10 cellular contexts compared by ENCODE assay signal in genomic region chr4:145805490-145805889, GRCh38.
DNase-seq lines count a peak whose midpoint lies in the region; TF ChIP-seq lines count a peak whose summit lies in the region.
"Had no signal": no experiment of that assay in that cellular context is flagged by ENCODE, and none has a peak within 500 bp of the region (broad histone marks: within the 10 kb centered on the region; RNA-seq: fewer than 3 reads in every experiment).

No MANE protein-coding gene starts in this region.

- H3K27me3 Mint-ChIP-seq in chondrocyte (ENCODE audit: low read depth), result no peaks in the 10 kb centered on the region

- H3K4me3 Mint-ChIP-seq in chondrocyte (ENCODE audit: unreplicated experiment), result no peak overlapping the region

- H3K9me3 Mint-ChIP-seq in chondrocyte (ENCODE audit: low read depth), result peaks cover 7% of the 10 kb centered on the region

- no peak for TF ChIP-seq POLR2A in stomach (IDR thresholded peaks at IDR 0.05)

- no peak for TF ChIP-seq CTCF in AG10803 (conservative IDR thresholded peaks at IDR 0.05; ENCODE audit: low read length)
- no peak for TF ChIP-seq CTCF in chondrocyte (IDR thresholded peaks at IDR 0.05)
- no peak for TF ChIP-seq CTCF in stomach (IDR thresholded peaks at IDR 0.05)

- intact Hi-C loops in stomach (cut with DNase I; ENCODE audit: low total_unique reads), result no loop called here

- H3K4me1 Mint-ChIP-seq in chondrocyte (ENCODE audit: low read depth), result peaks cover 58% of the 10 kb centered on the region

- WGBS in HUES64, result 35% methylated on average over 5 of the region's 5 CpGs
- WGBS in stomach, 5 donors, result 66 to 86% (median 72%) methylated on average over 5 of the region's 5 CpGs

- H3K36me3 Mint-ChIP-seq in chondrocyte (ENCODE audit: low read depth), result peaks cover 5% of the 10 kb centered on the region

- no peak for TF ChIP-seq EP300 in stomach (IDR thresholded peaks at IDR 0.05)

- H3K27ac Mint-ChIP-seq in chondrocyte (ENCODE audit: unreplicated experiment), result peak overlapping the region; percentile 81

- H3K27me3 ChIP-seq in HUES64 (ENCODE audit: insufficient read depth, low read length), result no peaks in the 10 kb centered on the region
- H3K27me3 ChIP-seq in stomach, result no peaks in the 10 kb centered on the region

- H3K27ac ChIP-seq in HUES64 (ENCODE audit: low read depth, low read length) (peak overlapping the region; percentile 16; the same call in 1 of the 2 replicates), stomach (no peak overlapping the region)

- peak; percentile 38 for DNase-seq in AG10803 (ENCODE audit: low read depth)
- DNase-seq in chondrocyte (ENCODE audit: low spot score), result no peak
- peak; percentile 49 for DNase-seq in kidney glomerular epithelial cell (lab: John Stamatoyannopoulos, UW)
- DNase-seq in stomach, result no peak
- DNase-seq in HUDEP-2 (lab: John Stamatoyannopoulos, UW; ENCODE audit: unreplicated experiment in 76 of 76), result no peak
- DNase-seq in NOMO-1 treated with dmso at 0.1 percent for 144 hours (lab: John Stamatoyannopoulos, UW; ENCODE audit: unreplicated experiment), result no peak
- DNase-seq in inferior parietal cortex (ENCODE audit: extremely low spot score), result no peak
- DNase-seq: NCI-H446 had no signal

- peaks cover 16% of the 10 kb centered on the region for H3K9me3 ChIP-seq in HUES64 (ENCODE audit: insufficient read depth, low read depth, low read length)
- H3K9me3 ChIP-seq in stomach, result peaks cover 0 to 9% (median 2%) of the 10 kb centered on the region in 4 donors

- peaks cover 47% of the 10 kb centered on the region for H3K4me1 ChIP-seq in HUES64 (ENCODE audit: insufficient read depth, low read length)
- H3K4me1 ChIP-seq in stomach, result peaks cover 0 to 20% (median 11%) of the 10 kb centered on the region in 4 donors

- H3K4me3 ChIP-seq in AG10803 (ENCODE audit: low read length) (no peak overlapping the region), HUES64 (ENCODE audit: low read length) (no peak overlapping the region), stomach (no peak overlapping the region)
- H3K4me3 ChIP-seq: skin epidermis had no signal

- no peak overlapping the region for H3K9ac ChIP-seq in HUES64 (ENCODE audit: low read depth, low read length)

- peaks cover 22% of the 10 kb centered on the region for H3K36me3 ChIP-seq in HUES64 (ENCODE audit: insufficient read depth, low read length)
- H3K36me3 ChIP-seq in stomach, result no peaks in the 10 kb centered on the region

Comparison
In these comparisons a context has a peak if more than half of its experiments do, and no peak if none do; other contexts are left out.
1. DNase-seq: peak in AG10803 (single experiment) and kidney glomerular epithelial cell (single experiment); none in chondrocyte (single experiment), stomach (single experiment), HUDEP-2 (0 of 76), NOMO-1 treated with dmso at 0.1 percent for 144 hours (single experiment) and inferior parietal cortex (single experiment).